ENCODE assay signal across 10 cellular contexts in genomic region chr7:80453699-80454340, GRCh38. TPM values are rescaled to one million over a fixed set of nuclear protein-coding genes. Genes with fewer than 3 reads are reported as not detected.
DNase-seq lines count a peak whose midpoint lies in the region; ATAC-seq lines count a peak whose summit lies in the region.
"Had no signal": no experiment of that assay in that cellular context is flagged by ENCODE, and none has a peak within 500 bp of the region (broad histone marks: within the 10 kb centered on the region; RNA-seq: fewer than 3 reads in every experiment).

No MANE protein-coding gene starts in this region.

- no peaks in the 10 kb centered on the region for H3K36me3 Mint-ChIP-seq in stimulated activated effector memory CD8-positive, alpha-beta T cell treated with anti-CD3 and anti-CD28 coated beads, Interleukin-12 subunit alpha, Interleukin-12 subunit beta, amount 100 ng/mL, for 72 hours
- H3K36me3 Mint-ChIP-seq: naive thymus-derived CD8-positive, alpha-beta T cell had no signal

- no peaks in the 10 kb centered on the region for H3K4me1 Mint-ChIP-seq in stimulated activated effector memory CD8-positive, alpha-beta T cell treated with anti-CD3 and anti-CD28 coated beads, Interleukin-12 subunit alpha, Interleukin-12 subunit beta, amount 100 ng/mL, for 72 hours
- H3K4me1 Mint-ChIP-seq: naive thymus-derived CD8-positive, alpha-beta T cell had no signal

- no peak overlapping the region for H3K27ac Mint-ChIP-seq in stimulated activated effector memory CD8-positive, alpha-beta T cell treated with anti-CD3 and anti-CD28 coated beads, Interleukin-12 subunit alpha, Interleukin-12 subunit beta, amount 100 ng/mL, for 72 hours
- H3K27ac Mint-ChIP-seq: naive thymus-derived CD8-positive, alpha-beta T cell had no signal

- peaks cover 6% of the 10 kb centered on the region for H3K9me3 Mint-ChIP-seq in stimulated activated effector memory CD8-positive, alpha-beta T cell treated with anti-CD3 and anti-CD28 coated beads, Interleukin-12 subunit alpha, Interleukin-12 subunit beta, amount 100 ng/mL, for 72 hours

- no peak overlapping the region for H3K4me3 Mint-ChIP-seq in stimulated activated effector memory CD8-positive, alpha-beta T cell treated with anti-CD3 and anti-CD28 coated beads, Interleukin-12 subunit alpha, Interleukin-12 subunit beta, amount 100 ng/mL, for 72 hours
- H3K4me3 Mint-ChIP-seq: naive thymus-derived CD8-positive, alpha-beta T cell had no signal

- DNase-seq in NCI-H2029 treated with DMSO at 0.1 percent for 48 hours (lab: John Stamatoyannopoulos, UW), result peak; percentile 8
- DNase-seq in NCI-H2029 (lab: John Stamatoyannopoulos, UW), result no peak
- DNase-seq in NCI-H345 treated with DMSO at 0.1 percent for 48 hours (lab: John Stamatoyannopoulos, UW; ENCODE audit: unreplicated experiment), result peak; percentile 14
- DNase-seq in dermis microvascular lymphatic vessel endothelial cell (ENCODE audit: low read depth in 2 of 2), result peak; percentile 40 to 58
- peak; percentile 31 for DNase-seq in renal cortical epithelial cell (ENCODE audit: low read depth)
- no peak for DNase-seq in stimulated activated effector memory CD8-positive, alpha-beta T cell treated with anti-CD3 and anti-CD28 coated beads, Interleukin-12 subunit alpha, Interleukin-12 subunit beta, amount 100 ng/mL, for 72 hours (ENCODE audit: low spot score in 2 of 2)

- ATAC-seq in GM19467 (IDR thresholded peaks at IDR 0.05; ENCODE audit: unreplicated experiment) (no peak), GM19324 (IDR thresholded peaks at IDR 0.05; ENCODE audit: low FRiP score, unreplicated experiment) (no peak)
- no peak for ATAC-seq in stimulated activated effector memory CD8-positive, alpha-beta T cell treated with anti-CD3 and anti-CD28 coated beads, Interleukin-12 subunit alpha, Interleukin-12 subunit beta, amount 100 ng/mL, for 72 hours
- ATAC-seq: naive thymus-derived CD8-positive, alpha-beta T cell had no signal

RNA-seq across cellular contexts. Expression of gene GNAT3, which starts 58.0 kb away (rescaled TPM):
- not detected in 2 replicates for total RNA-seq in dermis microvascular lymphatic vessel endothelial cell
- not detected in 2 replicates for total RNA-seq in renal cortical epithelial cell
- total RNA-seq: naive thymus-derived CD8-positive, alpha-beta T cell; T-helper 2 cell treated with Interferon-gamma antibody and Interleukin-4, amounts not matched to agents 100 ng/mL and 5 ng/mL, for 36 hours had no signal

Comparison
In these comparisons a context has a peak if more than half of its experiments do, and no peak if none do; other contexts are left out.
1. DNase-seq: peak in NCI-H2029 treated with DMSO at 0.1 percent for 48 hours (single experiment), NCI-H345 treated with DMSO at 0.1 percent for 48 hours (single experiment), dermis microvascular lymphatic vessel endothelial cell (2 of 2) and renal cortical epithelial cell (single experiment); none in NCI-H2029 (single experiment) and stimulated activated effector memory CD8-positive, alpha-beta T cell treated with anti-CD3 and anti-CD28 coated beads, Interleukin-12 subunit alpha, Interleukin-12 subunit beta, amount 100 ng/mL, for 72 hours (0 of 2).